ENCODE assay signal across 2 cellular contexts in genomic region chr2:33784488-33784887, GRCh38.
TF ChIP-seq lines count a peak whose summit lies in the region.

No MANE protein-coding gene starts in this region.

TF ChIP-seq in IMR-90, 13 proteins besides CTCF, POLR2A, EP300 and RAD21 (continued from another document):
- TF ChIP-seq, protein P1, sequence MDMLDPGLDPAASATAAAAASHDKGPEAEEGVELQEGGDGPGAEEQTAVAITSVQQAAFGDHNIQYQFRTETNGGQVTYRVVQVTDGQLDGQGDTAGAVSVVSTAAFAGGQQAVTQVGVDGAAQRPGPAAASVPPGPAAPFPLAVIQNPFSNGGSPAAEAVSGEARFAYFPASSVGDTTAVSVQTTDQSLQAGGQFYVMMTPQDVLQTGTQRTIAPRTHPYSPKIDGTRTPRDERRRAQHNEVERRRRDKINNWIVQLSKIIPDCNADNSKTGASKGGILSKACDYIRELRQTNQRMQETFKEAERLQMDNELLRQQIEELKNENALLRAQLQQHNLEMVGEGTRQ (IDR thresholded peaks at IDR 0.05; ENCODE audit: low read depth, low read length): no peak
- no peak for TF ChIP-seq RCOR1 (IDR thresholded peaks at IDR 0.05; ENCODE audit: insufficient replicate concordance, low read length)

TF ChIP-seq in WTC11, 78 proteins besides CTCF, POLR2A, EP300 and RAD21 (continued from another document):
- no peak for TF ChIP-seq CBFB (CRISPR knock-in tag; IDR thresholded peaks at IDR 0.05; ENCODE audit: low read depth)
- TF ChIP-seq ZNF232 (CRISPR knock-in tag; IDR thresholded peaks at IDR 0.05): no peak
- no peak for TF ChIP-seq CREB1 (CRISPR knock-in tag; IDR thresholded peaks at IDR 0.05)
